ENCODE assay signal across 20 cellular contexts in the genomic region with DNA sequence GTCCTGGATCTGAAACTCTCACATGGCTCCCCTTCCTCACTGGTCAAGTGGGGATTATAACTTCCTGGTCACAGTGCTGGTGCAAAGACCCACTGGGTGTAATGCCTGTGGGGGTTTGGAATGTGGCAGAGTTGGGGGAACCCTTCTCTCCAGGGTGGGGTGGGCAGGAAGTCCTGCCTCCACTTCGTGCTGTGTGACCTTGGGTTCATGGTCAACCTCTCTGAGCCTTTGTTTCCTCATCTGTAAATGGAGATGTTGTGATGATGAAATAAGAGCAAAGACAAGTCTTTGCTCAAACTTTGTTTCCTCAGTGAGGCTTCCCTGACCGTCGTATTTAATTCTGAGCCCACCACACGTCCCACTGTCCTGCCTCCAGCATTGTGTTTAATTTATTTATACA.
"Had no signal": no experiment of that assay in that cellular context is flagged by ENCODE, and none has a peak within 500 bp of the region (broad histone marks: within the 10 kb centered on the region; RNA-seq: fewer than 3 reads in every experiment).

No MANE protein-coding gene starts in this region.

- H3K36me3 ChIP-seq: left ventricle myocardium inferior, lower lobe of right lung, neural progenitor cell, sigmoid colon, tibial nerve had no signal

- H3K27ac ChIP-seq: foreskin keratinocyte, hepatocyte, left ventricle myocardium inferior, lower lobe of right lung, neural progenitor cell, parathyroid adenoma, psoas muscle, sigmoid colon, testis, tibial nerve had no signal

- H3K4me1 ChIP-seq: left ventricle myocardium inferior, lower lobe of right lung, neural progenitor cell, parathyroid adenoma, psoas muscle had no signal

- H3K9me3 ChIP-seq: lower lobe of right lung, psoas muscle, testis had no signal

- H3K27me3 ChIP-seq: neural progenitor cell, testis had no signal

- DNase-seq: effector memory CD8-positive, alpha-beta T cell; left cardiac atrium; left ventricle myocardium inferior; lower lobe of right lung; midbrain; occipital lobe; psoas muscle; retina; sigmoid colon; stimulated activated CD4-positive, alpha-beta T cell treated with anti-CD3 and anti-CD28 coated beads, Interleukin-2, amount 100 ng/mL, for 24 hours; stimulated activated CD4-positive, alpha-beta T cell treated with anti-CD3 and anti-CD28 coated beads, Interleukin-4, amount 100 ng/mL, for 4 hours; stimulated activated naive B cell treated with anti-CD40 and anti-IgM and Interleukin-4, amounts not matched to agents 10 μg/mL and 1 μg/mL and 100 μg/mL, for 72 hours; stimulated activated naive CD8-positive, alpha-beta T cell treated with anti-CD3 and anti-CD28 coated beads, Interleukin-15, amount 100 ng/mL, for 72 hours; testis had no signal

- H3K4me3 ChIP-seq: hepatocyte, left ventricle myocardium inferior, lower lobe of right lung, neural progenitor cell, psoas muscle, sigmoid colon, skin epidermis, testis, tibial nerve had no signal
